ENCODE assay signal across 6 cellular contexts in genomic region chr20:8986631-8987030, GRCh38.
"Had no signal": no experiment of that assay in that cellular context is flagged by ENCODE, and none has a peak within 500 bp of the region (broad histone marks: within the 10 kb centered on the region; RNA-seq: fewer than 3 reads in every experiment).

No MANE protein-coding gene starts in this region.

- H3K4me2 ChIP-seq: KMS-11 had no signal

- H3K9ac ChIP-seq: KMS-11 had no signal

- DNase-seq: IMR-90, KBM-7, KG1 had no signal

- FAIRE-seq: HTR-8/SVneo had no signal

- H3K27ac ChIP-seq: HL-60, KMS-11 had no signal
